In the genomic region with DNA sequence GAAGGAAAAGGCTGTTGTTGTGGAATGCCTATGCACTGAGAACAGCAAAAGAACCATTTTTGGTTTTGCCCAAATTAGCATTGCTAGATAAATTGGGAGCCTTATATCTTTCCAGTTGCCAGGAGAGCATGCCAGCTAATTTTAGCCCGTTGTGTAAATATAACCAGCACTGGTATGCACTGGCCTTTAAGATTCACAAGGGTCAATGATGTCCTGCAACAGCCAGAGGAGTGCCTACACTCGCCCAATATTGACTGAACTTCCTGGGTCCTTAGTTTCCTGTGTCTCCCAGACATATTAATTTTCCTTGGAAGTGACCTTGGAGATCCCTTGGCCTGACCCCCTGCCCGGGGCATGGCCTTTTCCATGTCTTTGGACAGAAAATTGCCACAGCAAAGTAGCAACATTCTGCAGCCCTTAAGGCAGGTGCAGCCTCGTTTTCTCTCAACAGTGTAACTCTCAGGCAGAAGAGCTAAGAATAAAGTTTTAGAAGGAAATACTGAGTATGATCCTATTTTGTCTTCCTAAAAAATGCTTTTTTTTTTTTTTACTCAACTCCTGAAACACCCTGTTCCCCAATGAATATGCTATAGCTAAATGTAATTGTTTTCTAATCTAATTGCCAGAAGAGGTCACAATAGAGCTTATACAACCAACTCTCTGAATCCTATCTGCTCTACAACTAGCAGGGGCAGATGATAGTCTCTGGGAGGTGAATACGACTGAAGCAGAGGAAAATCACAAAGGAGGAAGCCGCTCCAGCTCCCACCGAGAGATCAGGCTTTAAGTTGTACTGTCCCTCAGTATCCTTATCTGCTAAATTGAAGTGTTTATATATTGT, we compare ENCODE assay signal across 8 cellular contexts.
DNase-seq lines count a peak whose midpoint lies in the region; ATAC-seq, FAIRE-seq and TF ChIP-seq lines count a peak whose summit lies in the region.

No MANE protein-coding gene starts in this region.

- H3K4me3 ChIP-seq in BJ (ENCODE audit: low read depth, low read length), result no peak overlapping the region

- DNase-seq in BJ (ENCODE audit: low read depth), result no peak
- DNase-seq in HuH-7 (ENCODE audit: low spot score), result peak; percentile 8
- DNase-seq in amniotic epithelial cell (ENCODE audit: low read depth), result peak; percentile 54
- DNase-seq in effector CD4-positive, alpha-beta T cell, result no peak
- DNase-seq in NCI-H2081 treated with DMSO at 0.1 percent for 48 hours (lab: John Stamatoyannopoulos, UW), result no peak
- no peak for DNase-seq in NCI-H446 (lab: John Stamatoyannopoulos, UW)

- no peak for ATAC-seq in GM19395 (IDR thresholded peaks at IDR 0.05; ENCODE audit: unreplicated experiment)

- POLR2A ChIA-PET in BJ (lab: Charles Lee), result no interaction called here

- CTCF ChIA-PET in BJ (lab: Yijun Ruan, JAX), result interaction anchor here (0.6 to 1.7 kb wide), 9 partner anchors 45 to 209 kb away, joined by 3 to 18 read pairs (median 4); no protein-coding TSS in a partner anchor

- TF ChIP-seq CTCF in BJ (IDR thresholded peaks at IDR 0.05; ENCODE audit: insufficient read depth, low read depth, low read length), result peak; percentile 29; the same call in 1 of the 2 replicates

- H3K27me3 ChIP-seq in BJ (ENCODE audit: control insufficient read depth, insufficient read depth, low read length), result no peaks in the 10 kb centered on the region; the same call in none of the 2 replicates

- FAIRE-seq in islet of Langerhans (lab: Jason Lieb, UNC), result peak; percentile 74

- no peaks in the 10 kb centered on the region for H3K36me3 ChIP-seq in BJ (ENCODE audit: control insufficient read depth, insufficient read depth, low read length)

Comparison
In these comparisons a context has a peak if more than half of its experiments do, and no peak if none do; other contexts are left out.
1. DNase-seq: peak in HuH-7 (single experiment) and amniotic epithelial cell (single experiment); none in BJ (single experiment), effector CD4-positive, alpha-beta T cell (single experiment), NCI-H2081 treated with DMSO at 0.1 percent for 48 hours (single experiment) and NCI-H446 (0 of 2).